ENCODE assay signal across 39 cellular contexts in the genomic region with DNA sequence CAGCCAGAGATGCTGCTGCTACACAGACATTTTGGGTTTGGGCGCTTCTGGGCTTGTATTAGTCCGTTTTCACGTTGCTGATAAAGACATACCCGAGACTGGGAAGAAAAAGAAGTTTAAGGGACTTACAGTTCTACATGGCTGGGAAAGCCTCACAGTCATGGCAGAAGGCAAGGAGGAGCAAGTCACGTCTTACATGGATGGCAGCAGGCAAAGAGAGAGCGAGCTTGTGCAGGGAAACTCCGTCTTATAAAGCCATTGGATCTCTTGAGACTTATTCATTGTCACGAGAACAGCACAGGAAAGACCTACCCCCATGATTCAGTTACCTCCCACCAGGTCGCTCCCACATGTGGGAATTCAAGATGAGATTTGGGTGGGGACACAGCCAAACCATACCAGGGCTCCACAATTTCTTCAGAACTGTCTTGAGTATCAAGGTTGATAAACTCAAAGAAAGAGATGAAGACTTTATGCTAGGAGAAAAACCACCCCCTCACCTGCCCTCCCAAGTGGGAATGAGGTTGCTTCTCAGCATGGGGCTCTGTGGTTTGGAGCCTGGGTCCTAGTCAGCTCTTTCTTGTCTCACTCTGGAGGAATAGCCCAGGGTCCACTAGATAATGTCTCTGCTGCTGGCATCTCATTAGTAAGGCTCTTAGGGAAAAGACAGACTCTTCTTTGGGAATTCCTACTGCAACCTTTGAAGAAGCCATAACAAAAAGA.
"Had no signal": no experiment of that assay in that cellular context is flagged by ENCODE, and none has a peak within 500 bp of the region (broad histone marks: within the 10 kb centered on the region; RNA-seq: fewer than 3 reads in every experiment).

No MANE protein-coding gene starts in this region.

- H3K4me1 ChIP-seq: body of pancreas, breast epithelium had no signal

- H3K27me3 Mint-ChIP-seq: activated naive CD4-positive, alpha-beta T cell treated with anti-CD3 and anti-CD28 coated beads, Interleukin-2, amount 50 U/mL, for 24 hours; activated naive CD8-positive, alpha-beta T cell; activated naive CD8-positive, alpha-beta T cell treated with anti-CD3 and anti-CD28 coated beads, Interleukin-2, amount 10 ng/mL, durations not matched to agents 7 days and 5 days; activated naive CD8-positive, alpha-beta T cell treated with anti-CD3 and anti-CD28 coated beads, Interleukin-2, amount 50 U/mL, for 24 hours; activated T-cell treated with anti-CD3 and anti-CD28 coated beads, Interleukin-2, amount 50 U/mL, for 24 hours had no signal

- H3K4me3 ChIP-seq: adrenal gland, body of pancreas, breast epithelium, cardiac muscle cell had no signal

- H3K9me3 Mint-ChIP-seq: activated naive CD4-positive, alpha-beta T cell treated with anti-CD3 and anti-CD28 coated beads, Interleukin-2, amount 10 ng/mL, durations not matched to agents 7 days and 5 days; activated naive CD8-positive, alpha-beta T cell treated with anti-CD3 and anti-CD28 coated beads for 36 hours; activated naive CD8-positive, alpha-beta T cell treated with anti-CD3 and anti-CD28 coated beads, Interleukin-2, amount 50 U/mL, for 24 hours; activated T-cell treated with anti-CD3 and anti-CD28 coated beads, Interleukin-2, amount 50 U/mL, for 24 hours; activated T-helper 1 cell treated with anti-CD3 and anti-CD28 coated beads, Interleukin-12 subunit alpha, Interleukin-12 subunit beta, Interleukin-2, Interleukin-4 antibody, amounts not matched to agents 30 ng/mL and 10 ng/mL and 1 ng/mL, durations not matched to agents 14 hours and 24 hours and 36 hours; activated T-helper 17 cell treated with anti-CD3 and anti-CD28 coated beads, Interleukin-2, amount 50 U/mL, for 72 hours; activated T-helper 2 cell treated with anti-CD3 and anti-CD28 coated beads, Interferon-gamma antibody, Interleukin-2, Interleukin-4, amounts not matched to agents 10 μg/mL and 5 μg/mL and 100 μg/mL, durations not matched to agents 14 hours and 24 hours and 36 hours had no signal

- H3K9me3 ChIP-seq: adrenal gland, body of pancreas, breast epithelium had no signal

- H3K27ac Mint-ChIP-seq: activated naive CD4-positive, alpha-beta T cell treated with anti-CD3 and anti-CD28 coated beads for 36 hours; activated naive CD4-positive, alpha-beta T cell treated with anti-CD3 and anti-CD28 coated beads, Interleukin-2, amount 10 ng/mL, durations not matched to agents 7 days and 5 days; activated naive CD4-positive, alpha-beta T cell treated with anti-CD3 and anti-CD28 coated beads, Interleukin-2, amount 50 U/mL, for 24 hours; activated naive CD4-positive, alpha-beta T cell treated with anti-CD3 and anti-CD28 coated beads, Interleukin-2, amount 50 U/mL, for 72 hours; activated naive CD8-positive, alpha-beta T cell; activated naive CD8-positive, alpha-beta T cell treated with anti-CD3 and anti-CD28 coated beads for 36 hours; activated naive CD8-positive, alpha-beta T cell treated with anti-CD3 and anti-CD28 coated beads, Interleukin-2, amount 10 ng/mL, durations not matched to agents 7 days and 5 days; activated naive CD8-positive, alpha-beta T cell treated with anti-CD3 and anti-CD28 coated beads, Interleukin-2, amount 50 U/mL, for 24 hours; activated T-cell treated with anti-CD3 and anti-CD28 coated beads, Interleukin-2, amount 50 U/mL, for 24 hours; activated T-cell treated with anti-CD3 and anti-CD28 coated beads, Interleukin-2, amount 50 U/mL, for 72 hours; activated T-helper 1 cell treated with anti-CD3 and anti-CD28 coated beads, Interleukin-12 subunit alpha, Interleukin-12 subunit beta, Interleukin-2, Interleukin-4 antibody, amounts not matched to agents 30 ng/mL and 10 ng/mL and 1 ng/mL, durations not matched to agents 14 hours and 24 hours and 36 hours; activated T-helper 17 cell treated with anti-CD3 and anti-CD28 coated beads, Interleukin-2, amount 50 U/mL, for 72 hours; activated T-helper 2 cell treated with anti-CD3 and anti-CD28 coated beads, Interferon-gamma antibody, Interleukin-2, Interleukin-4, amounts not matched to agents 10 μg/mL and 5 μg/mL and 100 μg/mL, durations not matched to agents 14 hours and 24 hours and 36 hours; brain had no signal

- H3K4me3 Mint-ChIP-seq: activated naive CD4-positive, alpha-beta T cell treated with anti-CD3 and anti-CD28 coated beads for 36 hours; activated naive CD4-positive, alpha-beta T cell treated with anti-CD3 and anti-CD28 coated beads, Interleukin-2, amount 10 ng/mL, durations not matched to agents 7 days and 5 days; activated naive CD4-positive, alpha-beta T cell treated with anti-CD3 and anti-CD28 coated beads, Interleukin-2, amount 50 U/mL, for 24 hours; activated naive CD8-positive, alpha-beta T cell; activated naive CD8-positive, alpha-beta T cell treated with anti-CD3 and anti-CD28 coated beads for 36 hours; activated naive CD8-positive, alpha-beta T cell treated with anti-CD3 and anti-CD28 coated beads, Interleukin-2, amount 10 ng/mL, durations not matched to agents 7 days and 5 days; activated naive CD8-positive, alpha-beta T cell treated with anti-CD3 and anti-CD28 coated beads, Interleukin-2, amount 50 U/mL, for 24 hours; activated T-cell treated with anti-CD3 and anti-CD28 coated beads, Interleukin-2, amount 50 U/mL, for 24 hours; activated T-cell treated with anti-CD3 and anti-CD28 coated beads, Interleukin-2, amount 50 U/mL, for 4 hours; activated T-cell treated with anti-CD3 and anti-CD28 coated beads, Interleukin-2, amount 50 U/mL, for 72 hours; activated T-helper 1 cell treated with anti-CD3 and anti-CD28 coated beads, Interleukin-12 subunit alpha, Interleukin-12 subunit beta, Interleukin-2, Interleukin-4 antibody, amounts not matched to agents 30 ng/mL and 10 ng/mL and 1 ng/mL, durations not matched to agents 14 hours and 24 hours and 36 hours; activated T-helper 17 cell treated with anti-CD3 and anti-CD28 coated beads, Interleukin-2, amount 50 U/mL, for 72 hours; brain; central memory CD8-positive, alpha-beta T cell had no signal

- H3K27me3 ChIP-seq: adrenal gland, body of pancreas, brain microvascular endothelial cell, breast epithelium, cardiac muscle cell had no signal

- ATAC-seq: activated naive CD4-positive, alpha-beta T cell treated with anti-CD3 and anti-CD28 coated beads, Interleukin-2, amount 50 U/mL, for 72 hours; activated naive CD8-positive, alpha-beta T cell treated with anti-CD3 and anti-CD28 coated beads, Interleukin-2, amount 50 U/mL, for 24 hours; activated T-cell treated with anti-CD3 and anti-CD28 coated beads, Interleukin-2, amount 50 U/mL, for 4 hours; activated T-cell treated with anti-CD3 and anti-CD28 coated beads, Interleukin-2, amount 50 U/mL, for 72 hours; activated T-helper 17 cell treated with anti-CD3 and anti-CD28 coated beads, Interleukin-2, amount 50 U/mL, for 72 hours; body of pancreas had no signal

- H3K4me1 Mint-ChIP-seq: activated naive CD4-positive, alpha-beta T cell treated with anti-CD3 and anti-CD28 coated beads, Interleukin-2, amount 10 ng/mL, durations not matched to agents 7 days and 5 days; activated naive CD4-positive, alpha-beta T cell treated with anti-CD3 and anti-CD28 coated beads, Interleukin-2, amount 50 U/mL, for 24 hours; activated naive CD8-positive, alpha-beta T cell treated with anti-CD3 and anti-CD28 coated beads for 36 hours; activated naive CD8-positive, alpha-beta T cell treated with anti-CD3 and anti-CD28 coated beads, Interleukin-2, amount 10 ng/mL, durations not matched to agents 7 days and 5 days; activated naive CD8-positive, alpha-beta T cell treated with anti-CD3 and anti-CD28 coated beads, Interleukin-2, amount 50 U/mL, for 24 hours; activated T-helper 17 cell treated with anti-CD3 and anti-CD28 coated beads, Interleukin-2, amount 50 U/mL, for 72 hours; brain; central memory CD8-positive, alpha-beta T cell had no signal

- FAIRE-seq: astrocyte, bronchial epithelial cell had no signal

- H3K27ac ChIP-seq: adrenal gland, body of pancreas, brain microvascular endothelial cell, breast epithelium, cardiac muscle cell had no signal

- H3K36me3 Mint-ChIP-seq: activated naive CD4-positive, alpha-beta T cell treated with anti-CD3 and anti-CD28 coated beads, Interleukin-2, amount 10 ng/mL, durations not matched to agents 7 days and 5 days; activated naive CD4-positive, alpha-beta T cell treated with anti-CD3 and anti-CD28 coated beads, Interleukin-2, amount 50 U/mL, for 24 hours; activated naive CD8-positive, alpha-beta T cell; activated naive CD8-positive, alpha-beta T cell treated with anti-CD3 and anti-CD28 coated beads, Interleukin-2, amount 10 ng/mL, durations not matched to agents 7 days and 5 days; brain had no signal

- H3K36me3 ChIP-seq: adrenal gland, brain microvascular endothelial cell, breast epithelium, cardiac muscle cell had no signal

- DNase-seq: activated effector memory CD4-positive, alpha-beta T cell treated with anti-CD3 and anti-CD28 coated beads, Interleukin-2, amount 50 U/mL, for 16 hours; activated effector memory CD4-positive, alpha-beta T cell treated with Interleukin-2 at 50 U/mL for 16 hours; activated gamma-delta T cell; activated gamma-delta T cell treated with Interleukin-2 at 50 U/mL for 16 hours; activated naive CD4-positive, alpha-beta T cell; activated naive CD4-positive, alpha-beta T cell treated with anti-CD3 and anti-CD28 coated beads for 36 hours; activated naive CD4-positive, alpha-beta T cell treated with anti-CD3 and anti-CD28 coated beads, Interleukin-2, amount 10 ng/mL, durations not matched to agents 7 days and 5 days; activated naive CD4-positive, alpha-beta T cell treated with anti-CD3 and anti-CD28 coated beads, Interleukin-2, amount 50 U/mL, for 16 hours; activated naive CD4-positive, alpha-beta T cell treated with Interleukin-2 at 50 U/mL for 16 hours; activated naive CD8-positive, alpha-beta T cell treated with anti-CD3 and anti-CD28 coated beads for 36 hours; activated naive CD8-positive, alpha-beta T cell treated with anti-CD3 and anti-CD28 coated beads, Interleukin-2, amount 10 ng/mL, durations not matched to agents 7 days and 5 days; activated naive CD8-positive, alpha-beta T cell treated with anti-CD3 and anti-CD28 coated beads, Interleukin-2, amount 50 U/mL, for 24 hours; activated T-cell treated with anti-CD3 and anti-CD28 coated beads, Interleukin-2, amount 50 U/mL, for 1 hour; activated T-cell treated with anti-CD3 and anti-CD28 coated beads, Interleukin-2, amount 50 U/mL, for 24 hours; activated T-cell treated with anti-CD3 and anti-CD28 coated beads, Interleukin-2, amount 50 U/mL, for 4 hours; activated T-cell treated with anti-CD3 and anti-CD28 coated beads, Interleukin-2, amount 50 U/mL, for 48 hours; activated T-cell treated with anti-CD3 and anti-CD28 coated beads, Interleukin-2, amount 50 U/mL, for 72 hours; adrenal gland; amniotic stem cell; amygdala; anterior cingulate cortex; aorta; body of pancreas; brain microvascular endothelial cell; caudate nucleus; central memory CD4-positive, alpha-beta T cell; cerebellar nuclear complex had no signal
